ENCODE assay signal across 9 cellular contexts in genomic region chr4:10102193-10102980, GRCh38. TPM values are rescaled to one million over a fixed set of nuclear protein-coding genes. Genes with fewer than 3 reads are reported as not detected.
A peak's percentile ranks its signal among the peaks of the same experiment; 100 is the strongest.
DNase-seq lines count a peak whose midpoint lies in the region; ATAC-seq and TF ChIP-seq lines count a peak whose summit lies in the region.
"Had no signal": no experiment of that assay in that cellular context is flagged by ENCODE, and none has a peak within 500 bp of the region (broad histone marks: within the 10 kb centered on the region; RNA-seq: fewer than 3 reads in every experiment).

No MANE protein-coding gene starts in this region.

- BruUV-seq in Caco-2 (replicated peaks; lab: Mats Ljungman, UMichigan) = no TSS peak

- H3K36me3 Mint-ChIP-seq in naive thymus-derived CD8-positive, alpha-beta T cell = peaks cover 0 to 83% (median 10%) of the 10 kb centered on the region in 3 donors
- H3K36me3 Mint-ChIP-seq in Caco-2 (ENCODE audit: insufficient read depth, unreplicated experiment) = peaks cover 87% of the 10 kb centered on the region

- H3K4me1 Mint-ChIP-seq in naive thymus-derived CD8-positive, alpha-beta T cell = peaks cover 65 to 99% (median 97%) of the 10 kb centered on the region in 4 donors
- H3K4me1 Mint-ChIP-seq in Caco-2 (ENCODE audit: low read depth, unreplicated experiment) = peaks cover 17% of the 10 kb centered on the region

- H3K4me3 Mint-ChIP-seq in naive thymus-derived CD8-positive, alpha-beta T cell = peak overlapping the region in 8 of 10 donors; percentile 13 to 79 (median 47)
- no peak overlapping the region for H3K4me3 Mint-ChIP-seq in Caco-2 (ENCODE audit: unreplicated experiment)

- H3K27me3 ChIP-seq in breast epithelium (no peaks in the 10 kb centered on the region), uterus (no peaks in the 10 kb centered on the region), Caco-2 (replicated peaks; ENCODE audit: control insufficient read depth, insufficient read depth, low read length) (no peaks in the 10 kb centered on the region)

- H3K4me1 ChIP-seq in breast epithelium = peaks cover 11 to 18% of the 10 kb centered on the region in 2 donors
- H3K4me1 ChIP-seq in uterus = peaks cover 9 to 29% of the 10 kb centered on the region in 2 donors
- H3K4me1 ChIP-seq in Caco-2 = no peaks in the 10 kb centered on the region

- H3K9me3 ChIP-seq in breast epithelium (no peaks in the 10 kb centered on the region), uterus (no peaks in the 10 kb centered on the region), Caco-2 (no peaks in the 10 kb centered on the region)

- H3K27ac ChIP-seq in breast epithelium (peak overlapping the region; percentile 48 to 51), uterus (peak overlapping the region; percentile 94 to 95)

- intact Hi-C loops in Right ventricle myocardium inferior (cut with DNase I) (no loop called here), left cardiac atrium (cut with DNase I) (no loop called here), breast epithelium (cut with DNase I; ENCODE audit: low total_unique reads) (no loop called here), uterus (cut with DNase I; ENCODE audit: low total_unique reads) (no loop called here), Caco-2 (cut with micrococcal nuclease; ENCODE audit: unreplicated experiment) (no loop called here)

- DNase-seq in Right ventricle myocardium inferior (ENCODE audit: missing footprints) (peak; percentile 60), left cardiac atrium (no peak), breast epithelium (ENCODE audit: low spot score in 2 of 2) (no peak), uterus (no peak), Caco-2 (no peak)
- DNase-seq in naive thymus-derived CD8-positive, alpha-beta T cell = no peak
- DNase-seq in activated CD8-positive, alpha-beta memory T cell treated with anti-CD3 and anti-CD28 coated beads, Interleukin-2, amount 50 U/mL, for 4 hours = no peak
- DNase-seq: stimulated activated CD4-positive, alpha-beta T cell treated with anti-CD3 and anti-CD28 coated beads, Interleukin-4, amount 100 ng/mL, for 4 hours had no signal

- H3K4me3 ChIP-seq in breast epithelium (no peak overlapping the region), uterus (no peak overlapping the region), Caco-2 (ENCODE audit: low read depth, low read length) (no peak overlapping the region)

- ATAC-seq in Right ventricle myocardium inferior (no peak), left cardiac atrium (no peak), GM19328 (IDR thresholded peaks at IDR 0.05; ENCODE audit: unreplicated experiment) (no peak)
- ATAC-seq in naive thymus-derived CD8-positive, alpha-beta T cell = no peak

- TF ChIP-seq POLR2A in breast epithelium (IDR thresholded peaks at IDR 0.05) (no peak), uterus (IDR thresholded peaks at IDR 0.05) (no peak)

- peak overlapping the region; percentile 84 to 96 (median 94) for H3K27ac Mint-ChIP-seq in naive thymus-derived CD8-positive, alpha-beta T cell
- H3K27ac Mint-ChIP-seq in Caco-2 (ENCODE audit: unreplicated experiment) = no peak overlapping the region

- POLR2A ChIA-PET in naive thymus-derived CD8-positive, alpha-beta T cell (lab: Charles Lee) = interaction anchor here (17.3 kb wide), 1 partner anchor 14 kb away, joined by 349 read pairs; the partner anchor contains the start of gene WDR1
- POLR2A ChIA-PET in Caco-2 (lab: Charles Lee) = no interaction called here

- TF ChIP-seq CTCF in breast epithelium (IDR thresholded peaks at IDR 0.05) (no peak), uterus (IDR thresholded peaks at IDR 0.05) (no peak), Caco-2 (IDR thresholded peaks at IDR 0.05; ENCODE audit: insufficient read depth in 1 of 2, low read depth in 1 of 2, low read length in 1 of 2, severe bottlenecking in 1 of 2, unreplicated experiment in 1 of 2) (no peak)

- H3K9me3 Mint-ChIP-seq in naive thymus-derived CD8-positive, alpha-beta T cell = no peaks in the 10 kb centered on the region
- H3K9me3 Mint-ChIP-seq in Caco-2 (ENCODE audit: unreplicated experiment) = no peaks in the 10 kb centered on the region

- no peaks in the 10 kb centered on the region for H3K36me3 ChIP-seq in breast epithelium
- no peaks in the 10 kb centered on the region for H3K36me3 ChIP-seq in uterus
- H3K36me3 ChIP-seq in Caco-2 (ENCODE audit: control insufficient read depth, insufficient read depth, low read length) = no peaks in the 10 kb centered on the region; the same call in none of the 2 replicates

- CTCF ChIA-PET in Caco-2 (lab: Charles Lee) = no interaction called here

- no peaks in the 10 kb centered on the region for H3K27me3 Mint-ChIP-seq in naive thymus-derived CD8-positive, alpha-beta T cell
- no peaks in the 10 kb centered on the region for H3K27me3 Mint-ChIP-seq in Caco-2 (ENCODE audit: insufficient read depth, unreplicated experiment)

RNA-seq across cellular contexts. Expression of gene WDR1, which starts 14.2 kb away (rescaled TPM):
- 210 TPM for total RNA-seq in Right ventricle myocardium inferior
- total RNA-seq in left cardiac atrium = 100 to 1,000 TPM; 206 to 267 TPM
- 100 to 1,000 TPM in 2 of 3 donors, 10 to 100 TPM in 1; 93.9 to 142 (median 127) TPM for total RNA-seq in breast epithelium
- 100 to 1,000 TPM; 295 to 300 TPM for total RNA-seq in naive thymus-derived CD8-positive, alpha-beta T cell
- 100 to 1,000 TPM; 304 to 378 (median 322) TPM for polyA plus RNA-seq in naive thymus-derived CD8-positive, alpha-beta T cell
- 100 to 1,000 TPM; 161 to 517 (median 173) TPM for total RNA-seq in uterus
- total RNA-seq in Caco-2 (2022) = 250 and 270 TPM in 2 replicates
